In genomic region chr17:5355416-5356129, GRCh38 we compare ENCODE assay signal across 14 cellular contexts.
DNase-seq lines count a peak whose midpoint lies in the region; ATAC-seq, FAIRE-seq and TF ChIP-seq lines count a peak whose summit lies in the region.
"Had no signal": no experiment of that assay in that cellular context is flagged by ENCODE, and none has a peak within 500 bp of the region (broad histone marks: within the 10 kb centered on the region; RNA-seq: fewer than 3 reads in every experiment).

No MANE protein-coding gene starts in this region.

- H3K4me3 ChIP-seq in AG10803 (ENCODE audit: low read length) (no peak overlapping the region), cardiac fibroblast (replicated peaks in 1 of 2; ENCODE audit: low read depth in 2 of 2, low read length in 2 of 2) (no peak overlapping the region), kidney (ENCODE audit: low read length in 2 of 2) (no peak overlapping the region)
- no peak overlapping the region for H3K4me3 ChIP-seq in CD4-positive, alpha-beta memory T cell (ENCODE audit: low read length in 2 of 2)
- H3K4me3 ChIP-seq: SJCRH30, stomach had no signal

- H3K9ac ChIP-seq in kidney (ENCODE audit: low read length in 2 of 2), result no peak overlapping the region

- H3K9me3 ChIP-seq in CD4-positive, alpha-beta memory T cell (ENCODE audit: control insufficient read depth in 1 of 2, low read length in 2 of 2), result no peaks in the 10 kb centered on the region
- no peaks in the 10 kb centered on the region for H3K9me3 ChIP-seq in kidney (ENCODE audit: control insufficient read depth in 1 of 2, low read length in 2 of 2)
- H3K9me3 ChIP-seq: SJCRH30, stomach had no signal

- no peak overlapping the region for H3K4me3 Mint-ChIP-seq in memory B cell
- H3K4me3 Mint-ChIP-seq in CD4-positive, alpha-beta memory T cell, result no peak overlapping the region
- H3K4me3 Mint-ChIP-seq: CD8-positive, alpha-beta memory T cell had no signal

- H3K36me3 Mint-ChIP-seq in memory B cell, result peaks cover 32% of the 10 kb centered on the region
- peaks cover 39 to 68% of the 10 kb centered on the region in 2 donors for H3K36me3 Mint-ChIP-seq in CD4-positive, alpha-beta memory T cell

- intact Hi-C loops in CD4-positive, alpha-beta memory T cell (cut with micrococcal nuclease), result no loop called here
- intact Hi-C loops in kidney (cut with DNase I), result no loop called here

- no peaks in the 10 kb centered on the region for H3K4me1 ChIP-seq in CD4-positive, alpha-beta memory T cell (ENCODE audit: insufficient read depth, low read length)
- no peaks in the 10 kb centered on the region for H3K4me1 ChIP-seq in kidney (ENCODE audit: control insufficient read depth in 1 of 2, insufficient read depth in 1 of 2, low read depth in 1 of 2, low read length in 2 of 2)
- H3K4me1 ChIP-seq: SJCRH30, stomach had no signal

- no peaks in the 10 kb centered on the region for H3K9me3 Mint-ChIP-seq in memory B cell
- H3K9me3 Mint-ChIP-seq in CD4-positive, alpha-beta memory T cell, result no peaks in the 10 kb centered on the region
- H3K9me3 Mint-ChIP-seq: CD8-positive, alpha-beta memory T cell had no signal

- peak overlapping the region; percentile 11 for H3K27ac Mint-ChIP-seq in memory B cell
- H3K27ac Mint-ChIP-seq in CD4-positive, alpha-beta memory T cell, result peak overlapping the region in 3 of 7 donors; percentile 41 to 65 (median 48)

- DNase-seq in AG10803 (ENCODE audit: low read depth), result peak; percentile 70
- DNase-seq in GM04503 (ENCODE audit: low read depth), result peak; percentile 8
- DNase-seq in cardiac fibroblast (ENCODE audit: low read depth in 2 of 2), result peak; percentile 23 to 29
- no peak for DNase-seq in memory B cell (ENCODE audit: low spot score in 2 of 2)
- DNase-seq in RPMI8226, result no peak
- no peak for DNase-seq in CD4-positive, alpha-beta memory T cell
- DNase-seq in kidney, result no peak
- no peak for DNase-seq in NCI-H226
- DNase-seq: activated CD8-positive, alpha-beta memory T cell treated with anti-CD3 and anti-CD28 coated beads, Interleukin-2, amount 50 U/mL, for 48 hours; CD8-positive, alpha-beta memory T cell; stimulated activated CD4-positive, alpha-beta T cell treated with anti-CD3 and anti-CD28 coated beads, Interleukin-4, amount 100 ng/mL, for 4 hours; stomach had no signal

- no peaks in the 10 kb centered on the region for H3K27me3 ChIP-seq in CD4-positive, alpha-beta memory T cell (ENCODE audit: insufficient read depth, low read length)
- H3K27me3 ChIP-seq: SJCRH30, stomach had no signal

- TF ChIP-seq CTCF in AG10803 (conservative IDR thresholded peaks at IDR 0.05; ENCODE audit: low read length), result no peak
- no peak for TF ChIP-seq CTCF in cardiac fibroblast (IDR thresholded peaks at IDR 0.05; ENCODE audit: low read depth, low read length)
- TF ChIP-seq CTCF in kidney (IDR thresholded peaks at IDR 0.05; ENCODE audit: borderline replicate concordance, extremely low read depth, insufficient read depth), result no peak

- H3K36me3 ChIP-seq in CD4-positive, alpha-beta memory T cell (ENCODE audit: insufficient read depth, low read length), result peaks cover 40% of the 10 kb centered on the region
- peaks cover 19 to 22% of the 10 kb centered on the region in 2 donors for H3K36me3 ChIP-seq in kidney (ENCODE audit: control insufficient read depth in 1 of 2, insufficient read depth in 2 of 2, low read length in 2 of 2)

- POLR2A ChIA-PET in CD4-positive, alpha-beta memory T cell (lab: Charles Lee; ENCODE audit: partially characterized antibody), result no interaction called here

- no peak for ATAC-seq in memory B cell (ENCODE audit: low read depth)

- no peak overlapping the region for H3K27ac ChIP-seq in CD4-positive, alpha-beta memory T cell (ENCODE audit: low read depth, low read length)
- no peak overlapping the region for H3K27ac ChIP-seq in kidney (ENCODE audit: low read depth in 2 of 2, low read length in 2 of 2)
- H3K27ac ChIP-seq: SJCRH30 had no signal

- no peaks in the 10 kb centered on the region for H3K4me1 Mint-ChIP-seq in memory B cell
- H3K4me1 Mint-ChIP-seq in CD4-positive, alpha-beta memory T cell, result no peaks in the 10 kb centered on the region
- H3K4me1 Mint-ChIP-seq: CD8-positive, alpha-beta memory T cell had no signal

- no peak for FAIRE-seq in kidney (lab: Jason Lieb, UNC)
- FAIRE-seq: astrocyte had no signal

- CTCF ChIA-PET in CD4-positive, alpha-beta memory T cell (lab: Charles Lee; ENCODE audit: partially characterized antibody), result no interaction called here

- no peaks in the 10 kb centered on the region for H3K27me3 Mint-ChIP-seq in memory B cell
- no peaks in the 10 kb centered on the region for H3K27me3 Mint-ChIP-seq in CD4-positive, alpha-beta memory T cell
- H3K27me3 Mint-ChIP-seq: CD8-positive, alpha-beta memory T cell had no signal

Comparison
In these comparisons a context has a peak if more than half of its experiments do, and no peak if none do; other contexts are left out.
1. DNase-seq: peak in AG10803 (single experiment), GM04503 (single experiment) and cardiac fibroblast (2 of 2); none in memory B cell (0 of 2), RPMI8226 (single experiment), CD4-positive, alpha-beta memory T cell (0 of 5), kidney (single experiment) and NCI-H226 (single experiment).